Comparison of ENCODE assay signal across 2 cellular contexts in genomic region chr4:185352741-185353140, GRCh38.
TF ChIP-seq lines count a peak whose summit lies in the region.

No MANE protein-coding gene starts in this region.

TF ChIP-seq in SK-N-SH treated with all-trans-retinoic acid at 6 μM for 48 hours, 23 proteins besides CTCF, POLR2A, EP300 and RAD21:
- no peak for TF ChIP-seq TOX (CRISPR knock-in tag; IDR thresholded peaks at IDR 0.05; ENCODE audit: borderline replicate concordance)
- no peak for TF ChIP-seq TCF4 (CRISPR knock-in tag; IDR thresholded peaks at IDR 0.05; ENCODE audit: borderline replicate concordance)

TF ChIP-seq in HepG2, 621 proteins besides CTCF, POLR2A, EP300 and RAD21 (continued from another document):
- TF ChIP-seq ZNF24 (IDR thresholded peaks at IDR 0.05) (no peak), HNF1B (CRISPR knock-in tag; IDR thresholded peaks at IDR 0.05) (no peak), NR2C2 (CRISPR knock-in tag; IDR thresholded peaks at IDR 0.05; ENCODE audit: borderline replicate concordance) (no peak)
TF ChIP-seq in HepG2: peak in this region for 0.
